In the genomic region with DNA sequence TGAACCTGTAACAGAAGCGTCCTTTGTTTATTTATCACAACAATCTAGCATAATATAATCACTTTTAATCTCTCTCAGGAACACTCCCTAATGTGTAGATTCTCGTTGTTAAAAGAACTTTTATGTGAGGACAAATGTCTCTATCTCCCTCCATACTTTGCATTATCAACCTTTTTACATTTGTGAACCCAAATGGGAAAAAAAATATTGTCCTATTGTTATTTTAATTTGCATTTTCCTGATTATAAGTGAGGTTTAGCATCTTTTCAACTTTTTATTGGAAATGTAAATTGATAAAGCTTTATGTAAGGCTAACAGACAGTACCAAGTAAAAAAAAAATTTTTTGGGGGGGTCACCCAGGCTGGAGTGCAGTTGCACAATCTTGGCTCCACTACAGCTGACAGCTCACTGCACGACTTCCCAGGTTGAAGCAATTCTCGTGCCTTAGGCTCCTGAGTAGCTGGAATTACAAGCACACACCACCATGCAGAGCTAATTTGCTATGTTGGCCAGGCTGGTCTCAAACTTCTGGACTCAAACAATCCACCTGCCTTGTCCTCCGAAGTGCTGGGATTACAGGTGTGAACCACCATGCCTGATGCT, we compare ENCODE assay signal across 11 cellular contexts. TPM values are rescaled to one million over a fixed set of nuclear protein-coding genes. Genes with fewer than 3 reads are reported as not detected.
DNase-seq lines count a peak whose midpoint lies in the region; TF ChIP-seq lines count a peak whose summit lies in the region.
"Had no signal": no experiment of that assay in that cellular context is flagged by ENCODE, and none has a peak within 500 bp of the region (broad histone marks: within the 10 kb centered on the region; RNA-seq: fewer than 3 reads in every experiment).

No MANE protein-coding gene starts in this region.

- no peak overlapping the region for H3K4me3 ChIP-seq in fibroblast of mammary gland (ENCODE audit: control insufficient read depth, low read depth, low read length)

- no peak for TF ChIP-seq CTCF in fibroblast of mammary gland (conservative IDR thresholded peaks at IDR 0.05; ENCODE audit: control insufficient read depth, insufficient read depth, low read depth, low read length)

- no peak overlapping the region for H3K27ac Mint-ChIP-seq in T-helper 2 cell treated with Interferon-gamma antibody and Interleukin-4, amounts not matched to agents 5 μg/mL and 100 μg/mL, for 36 hours

- no peak overlapping the region for H3K4me3 Mint-ChIP-seq in T-helper 2 cell treated with Interferon-gamma antibody and Interleukin-4, amounts not matched to agents 5 μg/mL and 100 μg/mL, for 36 hours

- H3K36me3 Mint-ChIP-seq in T-helper 2 cell treated with Interferon-gamma antibody and Interleukin-4, amounts not matched to agents 5 μg/mL and 100 μg/mL, for 36 hours (ENCODE audit: low read depth), result no peaks in the 10 kb centered on the region

- DNase-seq in GM04504 (ENCODE audit: low read depth) (peak; percentile 57), SK-N-DZ (ENCODE audit: low spot score) (peak; percentile 30), fibroblast of mammary gland (ENCODE audit: low read depth) (peak; percentile 78), renal cortical epithelial cell (ENCODE audit: low read depth) (peak; percentile 74), cortex of kidney (lab: John Stamatoyannopoulos, UW) (no peak), NOMO-1 treated with dmso at 0.1 percent for 144 hours (lab: John Stamatoyannopoulos, UW; ENCODE audit: unreplicated experiment) (no peak), RPMI8226 (no peak)
- DNase-seq in T-helper 2 cell treated with Interferon-gamma antibody and Interleukin-4, amounts not matched to agents 5 μg/mL and 100 μg/mL, for 36 hours (ENCODE audit: low spot score), result no peak
- DNase-seq: activated CD4-positive, alpha-beta T cell treated with anti-CD3 and anti-CD28 coated beads for 48 hours; NCI-H146; stimulated activated CD4-positive, alpha-beta T cell treated with anti-CD3 and anti-CD28 coated beads, Interleukin-1b, Interleukin-23, amount 100 ng/mL, for 48 hours had no signal

- peaks cover 42% of the 10 kb centered on the region for H3K4me1 Mint-ChIP-seq in T-helper 2 cell treated with Interferon-gamma antibody and Interleukin-4, amounts not matched to agents 5 μg/mL and 100 μg/mL, for 36 hours (ENCODE audit: low read depth)

- H3K9me3 Mint-ChIP-seq in T-helper 2 cell treated with Interferon-gamma antibody and Interleukin-4, amounts not matched to agents 5 μg/mL and 100 μg/mL, for 36 hours, result no peaks in the 10 kb centered on the region

- H3K27me3 Mint-ChIP-seq in T-helper 2 cell treated with Interferon-gamma antibody and Interleukin-4, amounts not matched to agents 5 μg/mL and 100 μg/mL, for 36 hours (ENCODE audit: low read depth), result no peaks in the 10 kb centered on the region

RNA-seq across cellular contexts. Expression of a gene that starts 33.0 kb away (rescaled TPM):
- polyA plus RNA-seq in SK-N-DZ (2014; cell fraction: cytosol; rRNA removed), result 10.3 and 12.5 TPM in 2 replicates
- 9.8 and 11.0 TPM in 2 replicates for polyA plus RNA-seq in SK-N-DZ (2014; cell fraction: nucleus; rRNA removed)
- 9.7 and 33.0 TPM in 2 replicates for total RNA-seq in renal cortical epithelial cell

RNA-seq across cellular contexts. Expression of a gene that starts 44.2 kb away (rescaled TPM):
- 302 and 416 TPM in 2 replicates for polyA plus RNA-seq in SK-N-DZ (2014; cell fraction: cytosol; rRNA removed)
- 138 and 213 TPM in 2 replicates for polyA plus RNA-seq in SK-N-DZ (2014; cell fraction: nucleus; rRNA removed)
- 505 and 703 TPM in 2 replicates for total RNA-seq in renal cortical epithelial cell

Comparison
In these comparisons a context has a peak if more than half of its experiments do, and no peak if none do; other contexts are left out.
1. DNase-seq: peak in GM04504 (single experiment), SK-N-DZ (single experiment), fibroblast of mammary gland (single experiment) and renal cortical epithelial cell (single experiment); none in T-helper 2 cell treated with Interferon-gamma antibody and Interleukin-4, amounts not matched to agents 5 μg/mL and 100 μg/mL, for 36 hours (single experiment), cortex of kidney (single experiment), NOMO-1 treated with dmso at 0.1 percent for 144 hours (single experiment) and RPMI8226 (single experiment).